ENCODE assay signal across 8 cellular contexts in the genomic region with DNA sequence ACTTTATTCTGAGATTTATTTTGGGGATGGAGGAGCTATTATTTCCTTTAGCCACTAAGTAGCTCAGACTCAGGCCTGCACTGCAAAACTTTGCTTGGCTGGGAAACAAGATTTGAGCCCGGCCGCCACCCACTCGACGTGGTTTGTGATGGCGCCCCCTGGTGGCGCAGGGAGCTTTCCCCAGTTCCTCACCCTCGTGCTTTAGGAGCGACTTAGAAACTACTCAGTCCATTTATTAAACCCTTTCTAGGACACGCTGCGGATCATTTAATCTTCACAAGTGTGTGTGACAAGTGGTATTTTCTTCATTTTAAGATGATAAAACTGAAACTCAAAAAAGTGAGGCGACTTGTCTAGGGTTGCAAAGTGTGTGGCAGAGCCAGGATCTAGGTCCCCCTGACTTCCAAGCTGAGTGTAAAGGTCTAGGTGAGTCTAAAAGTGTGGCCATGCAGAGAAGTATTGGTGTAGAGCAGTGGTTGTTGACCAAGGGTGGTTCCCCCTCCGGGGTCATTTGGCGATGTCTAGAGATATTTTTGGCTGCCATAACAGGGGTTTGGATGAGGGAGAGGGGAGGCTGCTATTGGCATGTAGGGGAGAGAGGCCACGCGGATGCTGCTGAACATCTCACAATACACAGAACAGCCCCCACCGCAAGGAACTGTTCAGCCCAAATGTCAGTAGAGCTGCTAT. TPM values are rescaled to one million over a fixed set of nuclear protein-coding genes. Genes with fewer than 3 reads are reported as not detected.
DNase-seq lines count a peak whose midpoint lies in the region; ATAC-seq lines count a peak whose summit lies in the region.

No MANE protein-coding gene starts in this region.

- H3K27ac Mint-ChIP-seq in T-helper 2 cell treated with Interferon-gamma antibody and Interleukin-4, amounts not matched to agents 5 μg/mL and 100 μg/mL, for 36 hours, result peak overlapping the region; percentile 21

- intact Hi-C loops in right cardiac atrium (cut with DNase I), result no loop called here

- ATAC-seq in right cardiac atrium (peak; percentile 66 to 76), GM21717 (IDR thresholded peaks at IDR 0.05; ENCODE audit: unreplicated experiment) (no peak), HG02642 (IDR thresholded peaks at IDR 0.05; ENCODE audit: poor library complexity, unreplicated experiment) (no peak)

- H3K27me3 ChIP-seq in adipocyte (replicated peaks; ENCODE audit: control insufficient read depth, insufficient read depth, low read length) (peaks cover 11% of the 10 kb centered on the region), right cardiac atrium (ENCODE audit: control insufficient read depth, insufficient read depth) (no peaks in the 10 kb centered on the region)

- H3K4me1 Mint-ChIP-seq in T-helper 2 cell treated with Interferon-gamma antibody and Interleukin-4, amounts not matched to agents 5 μg/mL and 100 μg/mL, for 36 hours (ENCODE audit: low read depth), result peaks cover 23% of the 10 kb centered on the region

- no peaks in the 10 kb centered on the region for H3K9me3 Mint-ChIP-seq in T-helper 2 cell treated with Interferon-gamma antibody and Interleukin-4, amounts not matched to agents 5 μg/mL and 100 μg/mL, for 36 hours

- H3K27me3 Mint-ChIP-seq in T-helper 2 cell treated with Interferon-gamma antibody and Interleukin-4, amounts not matched to agents 5 μg/mL and 100 μg/mL, for 36 hours (ENCODE audit: low read depth), result no peaks in the 10 kb centered on the region

- no peak overlapping the region for H3K9ac ChIP-seq in adipocyte (ENCODE audit: low read length)

- WGBS in right cardiac atrium, result 30% methylated on average over 16 of the region's 16 CpGs

- H3K4me3 ChIP-seq in adipocyte (ENCODE audit: low read length) (peak overlapping the region; percentile 38), right cardiac atrium (ENCODE audit: low read length) (no peak overlapping the region)

- H3K4me1 ChIP-seq in adipocyte (ENCODE audit: control insufficient read depth, insufficient read depth, low read length) (peaks cover 32% of the 10 kb centered on the region), right cardiac atrium (ENCODE audit: control insufficient read depth, insufficient read depth, low read length) (peaks cover 3% of the 10 kb centered on the region)

- H3K9me3 ChIP-seq in adipocyte (ENCODE audit: control insufficient read depth, low read length) (no peaks in the 10 kb centered on the region), right cardiac atrium (ENCODE audit: control insufficient read depth, low read length) (no peaks in the 10 kb centered on the region)

- peak overlapping the region; percentile 54 for H3K4me3 Mint-ChIP-seq in T-helper 2 cell treated with Interferon-gamma antibody and Interleukin-4, amounts not matched to agents 5 μg/mL and 100 μg/mL, for 36 hours

- H3K27ac ChIP-seq in right cardiac atrium (ENCODE audit: low read length), result no peak overlapping the region

- H3K36me3 ChIP-seq in adipocyte (ENCODE audit: control insufficient read depth, insufficient read depth, low read length, severe bottlenecking), result no peaks in the 10 kb centered on the region

- DNase-seq in ELF-1 (ENCODE audit: low read depth, low spot score) (peak; percentile 80), Kasumi-1 (lab: John Stamatoyannopoulos, UW) (peak; percentile 68 to 70), adipocyte (ENCODE audit: low read depth) (peak; percentile 80), right cardiac atrium (peak; percentile 77 to 92 (median 89)), smooth muscle cell of the brain vasculature (ENCODE audit: low read depth, low spot score) (peak; percentile 32)
- DNase-seq in T-helper 2 cell treated with Interferon-gamma antibody and Interleukin-4, amounts not matched to agents 5 μg/mL and 100 μg/mL, for 36 hours (ENCODE audit: low spot score), result peak; percentile 69

- no peaks in the 10 kb centered on the region for H3K36me3 Mint-ChIP-seq in T-helper 2 cell treated with Interferon-gamma antibody and Interleukin-4, amounts not matched to agents 5 μg/mL and 100 μg/mL, for 36 hours (ENCODE audit: low read depth)

RNA-seq across cellular contexts. Expression of a gene that starts 2.2 kb away (rescaled TPM):
- total RNA-seq in right cardiac atrium, result not detected
- not detected for polyA plus RNA-seq in right cardiac atrium

RNA-seq across cellular contexts. Expression of a gene that starts 13.3 kb away (rescaled TPM):
- total RNA-seq in right cardiac atrium, result 10 to 100 TPM in 2 of 4 donors, 1 to 10 TPM in 2; 9.4 to 44.9 (median 12.3) TPM
- polyA plus RNA-seq in right cardiac atrium, result 81.6 TPM

RNA-seq across cellular contexts. Expression of a gene that starts 50.4 kb away (rescaled TPM):
- total RNA-seq in right cardiac atrium, result under 1 TPM in 3 of 4 donors, not detected in 1; 0.50 to 0.91 (median 0.66) TPM
- 1.9 TPM for polyA plus RNA-seq in right cardiac atrium

Comparison
In these comparisons a context has a peak if more than half of its experiments do, and no peak if none do; other contexts are left out.
1. DNase-seq: peak in every context shown above with its lines; median percentile 89 in right cardiac atrium; 80 in ELF-1; 80 in adipocyte; 69 in Kasumi-1; 69 in T-helper 2 cell treated with Interferon-gamma antibody and Interleukin-4, amounts not matched to agents 5 μg/mL and 100 μg/mL, for 36 hours; 32 in smooth muscle cell of the brain vasculature.
2. ATAC-seq: peak in right cardiac atrium (2 of 2); none in GM21717 (single experiment) and HG02642 (single experiment).